19 cellular contexts compared by ENCODE assay signal in genomic region chr11:99142237-99142636, GRCh38.
A peak's percentile ranks its signal among the peaks of the same experiment; 100 is the strongest.
DNase-seq lines count a peak whose midpoint lies in the region; ATAC-seq and TF ChIP-seq lines count a peak whose summit lies in the region.
"Had no signal": no experiment of that assay in that cellular context is flagged by ENCODE, and none has a peak within 500 bp of the region (broad histone marks: within the 10 kb centered on the region; RNA-seq: fewer than 3 reads in every experiment).

No MANE protein-coding gene starts in this region.

- ATAC-seq in upper lobe of left lung (ENCODE audit: low FRiP score in 2 of 2): peak; percentile 6 to 15
- ATAC-seq: GM12878 had no signal

- H3K27ac ChIP-seq in neural progenitor cell (no peak overlapping the region), upper lobe of left lung (no peak overlapping the region)

- H3K4me3 ChIP-seq in neural progenitor cell (no peak overlapping the region), upper lobe of left lung (no peak overlapping the region)
- H3K4me3 ChIP-seq: GM12878 had no signal

- H3K36me3 ChIP-seq in neural progenitor cell (no peaks in the 10 kb centered on the region), upper lobe of left lung (no peaks in the 10 kb centered on the region)
- H3K36me3 ChIP-seq: BE2C had no signal

- H3K4me1 Mint-ChIP-seq in chondrocyte (ENCODE audit: low read depth): no peaks in the 10 kb centered on the region
- no peaks in the 10 kb centered on the region for H3K4me1 Mint-ChIP-seq in neural progenitor cell
- H3K4me1 Mint-ChIP-seq: CD4-positive, CD25-positive, alpha-beta regulatory T cell; CD8-positive, alpha-beta memory T cell; H9 had no signal

- no peak overlapping the region for H2AFZ ChIP-seq in neural progenitor cell (replicated peaks)

- H3K27me3 Mint-ChIP-seq in chondrocyte (ENCODE audit: low read depth): peaks cover 8% of the 10 kb centered on the region
- peaks cover 4% of the 10 kb centered on the region for H3K27me3 Mint-ChIP-seq in neural progenitor cell (ENCODE audit: insufficient read depth, low read depth)
- H3K27me3 Mint-ChIP-seq: CD4-positive, CD25-positive, alpha-beta regulatory T cell; CD8-positive, alpha-beta memory T cell had no signal

- H3K4me3 Mint-ChIP-seq in chondrocyte (ENCODE audit: unreplicated experiment): no peak overlapping the region
- no peak overlapping the region for H3K4me3 Mint-ChIP-seq in neural progenitor cell
- H3K4me3 Mint-ChIP-seq: CD4-positive, CD25-positive, alpha-beta regulatory T cell; CD8-positive, alpha-beta memory T cell; H9 had no signal

- H3K4me1 ChIP-seq in neural progenitor cell (no peaks in the 10 kb centered on the region), upper lobe of left lung (no peaks in the 10 kb centered on the region)
- H3K4me1 ChIP-seq: BE2C had no signal

- peak; percentile 51 for DNase-seq in NCI-H146 treated with DMSO at 0.1 percent for 48 hours (lab: John Stamatoyannopoulos, UW; ENCODE audit: unreplicated experiment)
- DNase-seq in chondrocyte (ENCODE audit: low spot score): peak; percentile 59
- no peak for DNase-seq in neural progenitor cell (ENCODE audit: low spot score)
- DNase-seq in upper lobe of left lung: peak in 1 of 2 donors; percentile 8
- DNase-seq in retina: no peak
- DNase-seq in AG08396 (ENCODE audit: low spot score): no peak
- no peak for DNase-seq in nucleus accumbens (lab: John Stamatoyannopoulos, UW)
- DNase-seq: BE2C; C1 segment of cervical spinal cord; CD4-positive, CD25-positive, alpha-beta regulatory T cell; CD8-positive, alpha-beta memory T cell; COR-L47; DMS 273 treated with DMSO at 0.1 percent for 48 hours; DMS53; DND-41; EL; GOT3; H9 had no signal

- H3K27me3 ChIP-seq in neural progenitor cell (no peaks in the 10 kb centered on the region), upper lobe of left lung (no peaks in the 10 kb centered on the region)
- H3K27me3 ChIP-seq: BE2C had no signal

- WGBS in upper lobe of left lung, 2 donors: 69% methylated on average over 4 of the region's 4 CpGs; no CpG with 5 or more reads in 1 of the 2 donors

- H3K9me3 ChIP-seq in neural progenitor cell (ENCODE audit: low read depth): no peaks in the 10 kb centered on the region
- H3K9me3 ChIP-seq in upper lobe of left lung: no peaks in the 10 kb centered on the region
- H3K9me3 ChIP-seq: BE2C had no signal

- H4K20me1 ChIP-seq in neural progenitor cell (ENCODE audit: low read depth): no peaks in the 10 kb centered on the region

- no peaks in the 10 kb centered on the region for H3F3A ChIP-seq in neural progenitor cell (ENCODE audit: low read depth)

- no peak for TF ChIP-seq EP300 in upper lobe of left lung (IDR thresholded peaks at IDR 0.05)

- no peaks in the 10 kb centered on the region for H3K9me3 Mint-ChIP-seq in chondrocyte (ENCODE audit: low read depth)
- no peaks in the 10 kb centered on the region for H3K9me3 Mint-ChIP-seq in neural progenitor cell
- H3K9me3 Mint-ChIP-seq: H9 had no signal

- TF ChIP-seq CTCF in chondrocyte (IDR thresholded peaks at IDR 0.05) (no peak), neural progenitor cell (IDR thresholded peaks at IDR 0.05) (no peak), upper lobe of left lung (IDR thresholded peaks at IDR 0.05) (no peak)

- no peaks in the 10 kb centered on the region for H3K36me3 Mint-ChIP-seq in chondrocyte (ENCODE audit: low read depth)
- H3K36me3 Mint-ChIP-seq in neural progenitor cell: no peaks in the 10 kb centered on the region
- H3K36me3 Mint-ChIP-seq: CD4-positive, CD25-positive, alpha-beta regulatory T cell had no signal

- H3K79me2 ChIP-seq in neural progenitor cell (ENCODE audit: low read depth): no peaks in the 10 kb centered on the region

- H3K9ac ChIP-seq in neural progenitor cell: no peak overlapping the region

- H3K27ac Mint-ChIP-seq in chondrocyte (ENCODE audit: unreplicated experiment) (no peak overlapping the region), neural progenitor cell (peak overlapping the region; percentile 80)
- H3K27ac Mint-ChIP-seq: CD4-positive, CD25-positive, alpha-beta regulatory T cell; CD8-positive, alpha-beta memory T cell had no signal

- no peak for TF ChIP-seq POLR2A in upper lobe of left lung (IDR thresholded peaks at IDR 0.05)

- H3K4me2 ChIP-seq in neural progenitor cell: no peak overlapping the region

Comparison
In these comparisons a context has a peak if more than half of its experiments do, and no peak if none do; other contexts are left out.
1. DNase-seq: peak in NCI-H146 treated with DMSO at 0.1 percent for 48 hours (single experiment) and chondrocyte (single experiment); none in neural progenitor cell (single experiment), retina (single experiment), AG08396 (single experiment) and nucleus accumbens (0 of 56).